Comparison of ENCODE assay signal across 8 cellular contexts in genomic region chr4:48396043-48396442, GRCh38.
"Had no signal": no experiment of that assay in that cellular context is flagged by ENCODE, and none has a peak within 500 bp of the region (broad histone marks: within the 10 kb centered on the region; RNA-seq: fewer than 3 reads in every experiment).

No MANE protein-coding gene starts in this region.

- H3K4me3 Mint-ChIP-seq: H9 had no signal

- H3K9ac ChIP-seq: GM23248 had no signal

- H3K4me3 ChIP-seq: GM23248 had no signal

- H3K27ac ChIP-seq: GM23248, HL-60 had no signal

- H3K9me3 Mint-ChIP-seq: H9 had no signal

- FAIRE-seq: H1, H54 had no signal

- H2AFZ ChIP-seq: GM23248 had no signal

- DNase-seq: GM23248, H9, HCEC 1CT, IMR-90, KBM-7 had no signal

- H3K27ac Mint-ChIP-seq: H9 had no signal
